ENCODE assay signal across 18 cellular contexts in the genomic region with DNA sequence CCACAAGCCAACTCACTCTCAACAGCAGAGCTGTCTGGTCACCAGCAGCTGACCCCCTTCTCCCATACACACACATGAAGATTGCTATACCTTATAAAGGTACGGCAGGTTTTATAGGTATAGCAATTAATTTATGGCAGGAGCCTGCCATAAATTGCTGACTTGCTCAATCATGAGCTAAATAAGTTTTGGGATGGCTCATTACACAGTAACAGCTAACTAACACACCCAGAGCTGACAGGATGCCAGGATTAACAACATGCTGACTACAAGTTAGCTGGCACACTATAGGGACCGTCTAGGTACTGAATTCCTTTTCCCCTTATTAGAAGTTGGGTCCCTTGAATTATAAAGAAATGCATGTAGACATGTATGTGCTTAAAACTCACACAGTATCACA.
DNase-seq lines count a peak whose midpoint lies in the region; ATAC-seq, FAIRE-seq and TF ChIP-seq lines count a peak whose summit lies in the region.
"Had no signal": no experiment of that assay in that cellular context is flagged by ENCODE, and none has a peak within 500 bp of the region (broad histone marks: within the 10 kb centered on the region; RNA-seq: fewer than 3 reads in every experiment).

No MANE protein-coding gene starts in this region.

- no peaks in the 10 kb centered on the region for H3K4me1 Mint-ChIP-seq in nephron progenitor cell
- peaks cover 5% of the 10 kb centered on the region for H3K4me1 Mint-ChIP-seq in T-helper 2 cell treated with Interferon-gamma antibody and Interleukin-4, amounts not matched to agents 5 μg/mL and 100 μg/mL, for 36 hours (ENCODE audit: low read depth)

- H3K9me3 ChIP-seq in GM23248 (ENCODE audit: low read depth) (peaks cover 2% of the 10 kb centered on the region), IMR-90 (ENCODE audit: control insufficient read depth, insufficient read depth, low read length) (no peaks in the 10 kb centered on the region), small intestine (ENCODE audit: control insufficient read depth, low read depth) (no peaks in the 10 kb centered on the region), upper lobe of right lung (no peaks in the 10 kb centered on the region)
- H3K9me3 ChIP-seq: HAP-1 had no signal

- peaks cover 25% of the 10 kb centered on the region for H3K36me3 Mint-ChIP-seq in nephron progenitor cell (ENCODE audit: low read depth)
- peaks cover 16% of the 10 kb centered on the region for H3K36me3 Mint-ChIP-seq in T-helper 2 cell treated with Interferon-gamma antibody and Interleukin-4, amounts not matched to agents 5 μg/mL and 100 μg/mL, for 36 hours (ENCODE audit: low read depth)

- WGBS in GM23248 (ENCODE audit: low coverage in 1 of 2, low lambda C conversion rate in 2 of 2, missing lambda C conversion rate in 2 of 2), 2 experiments = 61 to 62% methylated on average over 2 of the region's 2 CpGs
- no CpG with 5 or more reads among the region's 2 CpGs for WGBS in IMR-90 (ENCODE audit: extremely low coverage in 2 of 2, insufficient read length in 1 of 2), 2 experiments
- WGBS in small intestine, 3 donors = 22 to 50% (median 30%) methylated on average over 2 of the region's 2 CpGs

- TF ChIP-seq CTCF in IMR-90 (conservative IDR thresholded peaks at IDR 0.05; ENCODE audit: low read depth, low read length) (no peak), fibroblast of mammary gland (conservative IDR thresholded peaks at IDR 0.05; ENCODE audit: control insufficient read depth, insufficient read depth, low read depth, low read length) (no peak), nephron progenitor cell (IDR thresholded peaks at IDR 0.05) (no peak), upper lobe of right lung (IDR thresholded peaks at IDR 0.05) (no peak)

- H2BK120ac ChIP-seq in IMR-90 (ENCODE audit: low read depth, low read length) = no peak overlapping the region

- no TSS peak for BruUV-seq in IMR-90 (replicated peaks; lab: Mats Ljungman, UMichigan)

- CTCF ChIA-PET in IMR-90 (lab: Yijun Ruan, JAX) = no interaction called here

- no peak for TF ChIP-seq POLR2A in IMR-90 (IDR thresholded peaks at IDR 0.05; ENCODE audit: low read depth, low read length)

- in situ Hi-C loops in GM23248 (cut with MboI) = no loop called here
- in situ Hi-C loops in IMR-90 (cut with MboI; ENCODE audit: low sequenced_read_pairs) = no loop called here

- dilution Hi-C loops in IMR-90 (cut with HindIII; ENCODE audit: low sequenced_read_pairs, unreplicated experiment) = no loop called here

- H4K20me1 ChIP-seq in GM23248 (ENCODE audit: insufficient read depth) = peaks cover 7% of the 10 kb centered on the region; the same call in 1 of the 2 replicates
- H4K20me1 ChIP-seq in IMR-90 (ENCODE audit: insufficient read depth, low read length) = peaks cover 34% of the 10 kb centered on the region

- no peak overlapping the region for H3K27ac Mint-ChIP-seq in nephron progenitor cell
- H3K27ac Mint-ChIP-seq in T-helper 2 cell treated with Interferon-gamma antibody and Interleukin-4, amounts not matched to agents 5 μg/mL and 100 μg/mL, for 36 hours = no peak overlapping the region
- H3K27ac Mint-ChIP-seq: CD4-positive, alpha-beta T cell; IgD-negative memory B cell had no signal

- H2AFZ ChIP-seq in GM23248 (no peak overlapping the region), IMR-90 (replicated peaks; ENCODE audit: low read length, poor library complexity) (no peak overlapping the region)

- H3K79me2 ChIP-seq in GM23248 (ENCODE audit: insufficient read depth) = peaks cover 74% of the 10 kb centered on the region

- H3K79me1 ChIP-seq in IMR-90 (ENCODE audit: low read depth in 1 of 2, low read length in 2 of 2) = peaks cover 27 to 62% of the 10 kb centered on the region in 2 experiments; a peak in 3 of 4 replicates

- H3K9me1 ChIP-seq in IMR-90 (ENCODE audit: insufficient read depth, low read length) = no peaks in the 10 kb centered on the region; the same call in 1 of the 2 replicates

- DNase-seq in GM23248 (peak; percentile 7), IMR-90 (no peak), fibroblast of mammary gland (ENCODE audit: low read depth) (peak; percentile 26), small intestine (peak; percentile 49), nephron progenitor cell (no peak), upper lobe of right lung (no peak)
- no peak for DNase-seq in T-helper 2 cell treated with Interferon-gamma antibody and Interleukin-4, amounts not matched to agents 5 μg/mL and 100 μg/mL, for 36 hours (ENCODE audit: low spot score)
- DNase-seq: AML-193; Caco-2; CD4-positive, alpha-beta T cell had no signal

- no peak overlapping the region for H2AK9ac ChIP-seq in IMR-90 (replicated peaks; ENCODE audit: low read depth, low read length, poor library complexity)

- no peaks in the 10 kb centered on the region for H3K27me3 Mint-ChIP-seq in nephron progenitor cell (ENCODE audit: low read depth, poor library complexity)
- H3K27me3 Mint-ChIP-seq in T-helper 2 cell treated with Interferon-gamma antibody and Interleukin-4, amounts not matched to agents 5 μg/mL and 100 μg/mL, for 36 hours (ENCODE audit: low read depth) = no peaks in the 10 kb centered on the region
- H3K27me3 Mint-ChIP-seq: CD4-positive, alpha-beta T cell; IgD-negative memory B cell had no signal

- peaks cover 23% of the 10 kb centered on the region for H3F3A ChIP-seq in GM23248 (ENCODE audit: insufficient read depth)

- no peak for FAIRE-seq in small intestine (lab: Jason Lieb, UNC)
- FAIRE-seq: A204.1, D721Med, G401.6, GM12891, GM19239 had no signal

- intact Hi-C loops in IMR-90 (cut with micrococcal nuclease) (no loop called here), upper lobe of right lung (cut with DNase I) (no loop called here)

- H3K36me3 ChIP-seq in GM23248 (ENCODE audit: low read depth) (peaks cover 15% of the 10 kb centered on the region; the same call in 1 of the 2 replicates), IMR-90 (ENCODE audit: control insufficient read depth, insufficient read depth, low read length) (peaks cover 37% of the 10 kb centered on the region), small intestine (ENCODE audit: control insufficient read depth in 2 of 2, insufficient read depth in 2 of 2, low read length in 2 of 2) (no peaks in the 10 kb centered on the region), upper lobe of right lung (no peaks in the 10 kb centered on the region)

- no peak overlapping the region for H2BK15ac ChIP-seq in IMR-90 (ENCODE audit: low read depth, low read length)

- no peak for TF ChIP-seq RAD21 in IMR-90 (IDR thresholded peaks at IDR 0.05; ENCODE audit: low read length)

- no peak overlapping the region for H3K4me3 Mint-ChIP-seq in nephron progenitor cell
- no peak overlapping the region for H3K4me3 Mint-ChIP-seq in T-helper 2 cell treated with Interferon-gamma antibody and Interleukin-4, amounts not matched to agents 5 μg/mL and 100 μg/mL, for 36 hours
- H3K4me3 Mint-ChIP-seq: CD4-positive, alpha-beta T cell; IgD-negative memory B cell had no signal

- H3K4me2 ChIP-seq in GM23248 (ENCODE audit: unreplicated experiment) (no peak overlapping the region), IMR-90 (ENCODE audit: low read depth, low read length) (no peak overlapping the region)

- H2BK20ac ChIP-seq in IMR-90 (ENCODE audit: low read depth, low read length) = no peak overlapping the region

- H3K9me2 ChIP-seq in GM23248 (ENCODE audit: insufficient read depth) = no peaks in the 10 kb centered on the region

- no peak overlapping the region for H2AK5ac ChIP-seq in IMR-90 (ENCODE audit: low read depth, low read length)

- H3K27ac ChIP-seq in GM23248 = no peak overlapping the region
- H3K27ac ChIP-seq in IMR-90 (ENCODE audit: insufficient read depth, low read length) = no peak overlapping the region
- H3K27ac ChIP-seq in small intestine (ENCODE audit: low read depth in 1 of 2, low read length in 1 of 2) = no peak overlapping the region
- H3K27ac ChIP-seq in upper lobe of right lung = no peak overlapping the region
- H3K27ac ChIP-seq: C4-2B had no signal

- POLR2A ChIA-PET in IMR-90 (lab: Charles Lee; ENCODE audit: unreplicated experiment) = no interaction called here

- H3K4me1 ChIP-seq in GM23248 (ENCODE audit: insufficient read depth) = no peaks in the 10 kb centered on the region
- peaks cover 3% of the 10 kb centered on the region; the same call in 1 of the 2 replicates for H3K4me1 ChIP-seq in IMR-90 (ENCODE audit: control insufficient read depth, insufficient read depth, low read length)
- no peaks in the 10 kb centered on the region for H3K4me1 ChIP-seq in small intestine (ENCODE audit: control insufficient read depth in 2 of 2, insufficient read depth in 1 of 2, low read depth in 1 of 2, low read length in 1 of 2)
- no peaks in the 10 kb centered on the region for H3K4me1 ChIP-seq in upper lobe of right lung
- H3K4me1 ChIP-seq: Caco-2, HAP-1 had no signal

- H3K9ac ChIP-seq in GM23248 (no peak overlapping the region), IMR-90 (ENCODE audit: low read depth, low read length) (no peak overlapping the region)

- ATAC-seq in IMR-90 (ENCODE audit: low read depth) (no peak), upper lobe of right lung (no peak)

- no peaks in the 10 kb centered on the region for H3K27me3 ChIP-seq in GM23248 (replicated peaks; ENCODE audit: insufficient read depth)
- no peaks in the 10 kb centered on the region for H3K27me3 ChIP-seq in IMR-90 (ENCODE audit: control insufficient read depth, insufficient read depth, low read length)
- H3K27me3 ChIP-seq in small intestine (ENCODE audit: control insufficient read depth in 2 of 2, insufficient read depth in 2 of 2, low read length in 2 of 2) = no peaks in the 10 kb centered on the region
- H3K27me3 ChIP-seq in upper lobe of right lung = no peaks in the 10 kb centered on the region

- no peak overlapping the region for H3K4me3 ChIP-seq in GM23248
- no peak overlapping the region for H3K4me3 ChIP-seq in IMR-90 (ENCODE audit: insufficient read depth, low read depth, low read length)
- H3K4me3 ChIP-seq in fibroblast of mammary gland (ENCODE audit: control insufficient read depth, low read depth, low read length) = no peak overlapping the region
- no peak overlapping the region for H3K4me3 ChIP-seq in small intestine (ENCODE audit: low read depth in 1 of 2, low read length in 2 of 2)
- no peak overlapping the region for H3K4me3 ChIP-seq in upper lobe of right lung
- H3K4me3 ChIP-seq: HAP-1 had no signal

- H4K91ac ChIP-seq in IMR-90 (ENCODE audit: insufficient read depth, low read depth, low read length) = no peak overlapping the region

- no peak overlapping the region for H3K14ac ChIP-seq in IMR-90 (replicated peaks; ENCODE audit: low read depth, low read length)

- H3K9me3 Mint-ChIP-seq in nephron progenitor cell = peaks cover 39% of the 10 kb centered on the region
- peaks cover 18% of the 10 kb centered on the region for H3K9me3 Mint-ChIP-seq in T-helper 2 cell treated with Interferon-gamma antibody and Interleukin-4, amounts not matched to agents 5 μg/mL and 100 μg/mL, for 36 hours

- H2BK5ac ChIP-seq in IMR-90 (ENCODE audit: low read depth, low read length, poor library complexity, severe bottlenecking) = no peak overlapping the region

- H4K5ac ChIP-seq in IMR-90 (ENCODE audit: low read depth, low read length) = no peak overlapping the region

- H3K18ac ChIP-seq in IMR-90 (ENCODE audit: low read depth, low read length) = no peak overlapping the region

- H3K4ac ChIP-seq in IMR-90 (ENCODE audit: low read depth, low read length) = no peak overlapping the region

- H3K56ac ChIP-seq in IMR-90 (ENCODE audit: extremely low read depth, insufficient read depth, low read length) = no peak overlapping the region

- no peak overlapping the region for H3K23ac ChIP-seq in IMR-90 (ENCODE audit: low read depth, low read length)

- no peak overlapping the region for H4K8ac ChIP-seq in IMR-90 (ENCODE audit: low read depth in 2 of 2, low read length in 2 of 2)

Comparison
In these comparisons a context has a peak if more than half of its experiments do, and no peak if none do; other contexts are left out.
1. DNase-seq: peak in GM23248 (single experiment), fibroblast of mammary gland (single experiment) and small intestine (single experiment); none in IMR-90 (single experiment), nephron progenitor cell (single experiment), upper lobe of right lung (single experiment) and T-helper 2 cell treated with Interferon-gamma antibody and Interleukin-4, amounts not matched to agents 5 μg/mL and 100 μg/mL, for 36 hours (single experiment).